Comparison of ENCODE assay signal across 9 cellular contexts in the genomic region with DNA sequence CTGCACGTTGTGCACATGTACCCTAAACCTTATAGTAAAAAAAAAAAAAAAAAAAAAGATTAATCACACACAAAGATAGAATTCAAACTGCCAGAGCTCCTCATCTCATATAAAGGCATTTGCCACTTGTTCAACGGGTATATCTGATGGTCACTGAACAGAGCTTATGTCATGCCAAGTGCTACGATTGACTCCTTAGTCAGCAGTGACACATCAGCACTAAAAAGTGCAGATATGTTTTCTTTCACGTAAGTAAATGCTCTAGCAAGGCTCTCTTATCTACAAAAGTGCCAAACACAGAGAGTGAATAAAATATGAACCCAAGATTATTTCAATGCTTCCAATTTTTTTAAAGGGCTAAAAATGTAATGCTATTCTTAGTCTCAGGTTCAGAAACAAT. TPM values are rescaled to one million over a fixed set of nuclear protein-coding genes. Genes with fewer than 3 reads are reported as not detected.
DNase-seq lines count a peak whose midpoint lies in the region; ATAC-seq and TF ChIP-seq lines count a peak whose summit lies in the region.
"Had no signal": no experiment of that assay in that cellular context is flagged by ENCODE, and none has a peak within 500 bp of the region (broad histone marks: within the 10 kb centered on the region; RNA-seq: fewer than 3 reads in every experiment).

No MANE protein-coding gene starts in this region.

- no peak overlapping the region for H2AFZ ChIP-seq in PC-3 (ENCODE audit: low read length)

- H3K4me3 ChIP-seq in PC-3 (ENCODE audit: low read length) (peak overlapping the region; percentile 95), colonic mucosa (peak overlapping the region; percentile 78)

- H4K20me1 ChIP-seq in PC-3 (ENCODE audit: low read length), result peaks cover 24% of the 10 kb centered on the region; the same call in 1 of the 2 replicates

- H3K9ac ChIP-seq in PC-3 (ENCODE audit: low read length), result peak overlapping the region; percentile 97
- peak overlapping the region in 1 of 2 donors; percentile 95 for H3K9ac ChIP-seq in colonic mucosa (ENCODE audit: low read depth in 2 of 2, low read length in 2 of 2)

- H3K9me3 Mint-ChIP-seq in mesothelial cell of epicardium, result no peaks in the 10 kb centered on the region

- CTCF ChIA-PET in PC-3 (lab: Charles Lee), result interaction anchor here (0.7 to 1.1 kb wide), 2 partner anchors 44 to 57 kb away, joined by 3 to 9 read pairs; no protein-coding TSS in a partner anchor

- POLR2A ChIA-PET in PC-3 (lab: Charles Lee; ENCODE audit: unreplicated experiment), result interaction anchor here (0.6 kb wide), 1 partner anchor 44 kb away, joined by 3 read pairs; no protein-coding TSS in a partner anchor

- intact Hi-C loops in PC-3 (cut with micrococcal nuclease), result loop anchor here (2.0 kb wide), 1 partner anchor 45 kb away; no protein-coding TSS in a partner anchor
- intact Hi-C loops in colonic mucosa (cut with DNase I), result no loop called here

- no peaks in the 10 kb centered on the region for H3F3A ChIP-seq in PC-3 (ENCODE audit: low read length, unreplicated experiment)

- H3K9me3 ChIP-seq in PC-3 (ENCODE audit: low read length) (no peaks in the 10 kb centered on the region), colonic mucosa (no peaks in the 10 kb centered on the region)

- H3K36me3 ChIP-seq in PC-3 (ENCODE audit: low read depth, low read length) (peaks cover 29% of the 10 kb centered on the region), colonic mucosa (no peaks in the 10 kb centered on the region)

- H3K27ac ChIP-seq in PC-3 (ENCODE audit: low read length), result peak overlapping the region; percentile 84
- peak overlapping the region; percentile 70 for H3K27ac ChIP-seq in colonic mucosa

- peaks cover 6% of the 10 kb centered on the region for H3K36me3 Mint-ChIP-seq in mesothelial cell of epicardium

- peak overlapping the region; percentile 90 for H3K4me2 ChIP-seq in PC-3 (ENCODE audit: low read length)

- H3K27me3 ChIP-seq in PC-3 (ENCODE audit: low read length), result no peaks in the 10 kb centered on the region
- H3K27me3 ChIP-seq in colonic mucosa, result no peaks in the 10 kb centered on the region

- no peaks in the 10 kb centered on the region for H3K9me2 ChIP-seq in PC-3 (replicated peaks; ENCODE audit: low read length)

- no peaks in the 10 kb centered on the region for H3K27me3 Mint-ChIP-seq in mesothelial cell of epicardium (ENCODE audit: low read depth)

- H3K4me1 ChIP-seq in PC-3 (ENCODE audit: insufficient read depth, low read length), result peaks cover 20% of the 10 kb centered on the region
- no peaks in the 10 kb centered on the region for H3K4me1 ChIP-seq in colonic mucosa

- TF ChIP-seq CTCF in PC-3 (conservative IDR thresholded peaks at IDR 0.05; ENCODE audit: low read depth, low read length) (no peak), colonic mucosa (IDR thresholded peaks at IDR 0.05) (no peak), mesothelial cell of epicardium (IDR thresholded peaks at IDR 0.05; ENCODE audit: unreplicated experiment) (no peak)

- peak overlapping the region; percentile 98 for H3K27ac Mint-ChIP-seq in mesothelial cell of epicardium

- peaks cover 26% of the 10 kb centered on the region for H3K4me1 Mint-ChIP-seq in mesothelial cell of epicardium

- peaks cover 43% of the 10 kb centered on the region for H3K79me2 ChIP-seq in PC-3 (ENCODE audit: low read length)

- ATAC-seq in PC-3 (peak; percentile 45), GM21381 (IDR thresholded peaks at IDR 0.05; ENCODE audit: unreplicated experiment) (no peak), HG03025 (IDR thresholded peaks at IDR 0.05; ENCODE audit: low FRiP score, unreplicated experiment) (no peak), HG03354 (IDR thresholded peaks at IDR 0.05; ENCODE audit: poor library complexity, severe bottlenecking, unreplicated experiment) (no peak)

- DNase-seq in NK-92 treated with Interleukin-12 subunit alpha and Interleukin-12 subunit beta, amount 100 ng/mL, for 24 hours (lab: John Stamatoyannopoulos, UW), result peak; percentile 1
- DNase-seq in NK-92 (lab: John Stamatoyannopoulos, UW; ENCODE audit: unreplicated experiment), result no peak
- DNase-seq in PC-3, result peak; percentile 84
- DNase-seq in colonic mucosa, result no peak
- DNase-seq in mesothelial cell of epicardium (ENCODE audit: low spot score in 2 of 2, unreplicated experiment in 2 of 2), result no peak

- peak overlapping the region; percentile 97 for H3K4me3 Mint-ChIP-seq in mesothelial cell of epicardium

- BruUV-seq in PC-3 (replicated peaks; lab: Mats Ljungman, UMichigan), result TSS peak; percentile 33

RNA-seq across cellular contexts. Expression of a gene that starts 1.1 kb away (rescaled TPM):
- total RNA-seq in PC-3 (2014; rRNA removed) (109 and 126 TPM in 2 replicates), colonic mucosa (10 to 100 TPM; 60.2 to 67.6 TPM), mesothelial cell of epicardium (109 to 116 TPM (median 110 TPM) in 3 replicates)

RNA-seq across cellular contexts. Expression of a gene that starts 39.5 kb away (rescaled TPM):
- total RNA-seq in PC-3 (2014; rRNA removed), result not detected in 2 replicates
- not detected for total RNA-seq in colonic mucosa
- not detected in 3 replicates for total RNA-seq in mesothelial cell of epicardium
- total RNA-seq: frontal cortex had no signal

Comparison
In these comparisons a context has a peak if more than half of its experiments do, and no peak if none do; other contexts are left out.
1. DNase-seq: peak in NK-92 treated with Interleukin-12 subunit alpha and Interleukin-12 subunit beta, amount 100 ng/mL, for 24 hours (single experiment) and PC-3 (single experiment); none in NK-92 (single experiment), colonic mucosa (single experiment) and mesothelial cell of epicardium (0 of 2).